ENCODE assay signal across 14 cellular contexts in the genomic region with DNA sequence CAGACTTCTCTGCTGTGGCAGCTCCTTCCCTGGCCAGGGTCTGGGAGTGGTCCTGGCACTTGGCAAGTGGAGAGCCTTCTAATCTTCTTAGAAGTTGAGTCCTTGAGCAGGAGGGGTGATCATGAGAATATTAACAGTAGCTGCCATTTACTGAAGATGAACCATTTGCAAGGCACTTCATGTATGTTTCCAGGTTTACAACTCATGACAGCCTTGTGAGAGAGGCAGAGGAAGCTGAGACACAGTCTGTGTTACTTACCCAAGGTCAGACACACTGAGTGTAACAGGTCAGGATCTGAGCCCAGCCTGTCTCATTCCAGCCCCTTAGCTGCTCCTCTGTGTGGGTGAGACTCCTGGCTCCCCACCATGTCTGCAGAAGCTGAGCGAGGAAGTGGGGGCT.
DNase-seq lines count a peak whose midpoint lies in the region; ATAC-seq and TF ChIP-seq lines count a peak whose summit lies in the region.
"Had no signal": no experiment of that assay in that cellular context is flagged by ENCODE, and none has a peak within 500 bp of the region (broad histone marks: within the 10 kb centered on the region; RNA-seq: fewer than 3 reads in every experiment).

No MANE protein-coding gene starts in this region.

- TF ChIP-seq CTCF in fibroblast of mammary gland (conservative IDR thresholded peaks at IDR 0.05; ENCODE audit: control insufficient read depth, insufficient read depth, low read depth, low read length) (no peak), retinal pigment epithelial cell (conservative IDR thresholded peaks at IDR 0.05; ENCODE audit: low read depth, low read length) (no peak)

- DNase-seq in ELR (ENCODE audit: low read depth) (peak; percentile 27), NCI-H69 (lab: John Stamatoyannopoulos, UW) (peak; percentile 55), fibroblast of mammary gland (ENCODE audit: low read depth) (peak; percentile 57), retinal pigment epithelial cell (ENCODE audit: low read depth) (peak; percentile 62), KG1 (lab: John Stamatoyannopoulos, UW) (no peak)
- no peak for DNase-seq in activated naive CD4-positive, alpha-beta T cell treated with Interleukin-2 at 50 U/mL for 16 hours
- DNase-seq: activated CD4-positive, alpha-beta T cell treated with anti-CD3 and anti-CD28 coated beads, Interleukin-2, amount 50 U/mL, for 1 hour; activated T-cell treated with anti-CD3 and anti-CD28 coated beads for 4 hours; effector CD8-positive, alpha-beta T cell; NCI-H1417 treated with DMSO at 0.1 percent for 48 hours; NCI-H2171 treated with DMSO at 0.1 percent for 48 hours; NCI-H774; occipital lobe had no signal

- no peak overlapping the region for H3K4me3 ChIP-seq in fibroblast of mammary gland (ENCODE audit: control insufficient read depth, low read depth, low read length)
- no peak overlapping the region for H3K4me3 ChIP-seq in retinal pigment epithelial cell (ENCODE audit: low read length)

- ATAC-seq in GM21825 (IDR thresholded peaks at IDR 0.05; ENCODE audit: unreplicated experiment): no peak

Comparison
In these comparisons a context has a peak if more than half of its experiments do, and no peak if none do; other contexts are left out.
1. DNase-seq: peak in ELR (single experiment), NCI-H69 (single experiment), fibroblast of mammary gland (single experiment) and retinal pigment epithelial cell (single experiment); none in KG1 (single experiment) and activated naive CD4-positive, alpha-beta T cell treated with Interleukin-2 at 50 U/mL for 16 hours (single experiment).